ENCODE assay signal across 8 cellular contexts in genomic region chr12:118103601-118104382, GRCh38. TPM values are rescaled to one million over a fixed set of nuclear protein-coding genes. Genes with fewer than 3 reads are reported as not detected.
DNase-seq lines count a peak whose midpoint lies in the region; ATAC-seq and TF ChIP-seq lines count a peak whose summit lies in the region.

A gene with protein sequence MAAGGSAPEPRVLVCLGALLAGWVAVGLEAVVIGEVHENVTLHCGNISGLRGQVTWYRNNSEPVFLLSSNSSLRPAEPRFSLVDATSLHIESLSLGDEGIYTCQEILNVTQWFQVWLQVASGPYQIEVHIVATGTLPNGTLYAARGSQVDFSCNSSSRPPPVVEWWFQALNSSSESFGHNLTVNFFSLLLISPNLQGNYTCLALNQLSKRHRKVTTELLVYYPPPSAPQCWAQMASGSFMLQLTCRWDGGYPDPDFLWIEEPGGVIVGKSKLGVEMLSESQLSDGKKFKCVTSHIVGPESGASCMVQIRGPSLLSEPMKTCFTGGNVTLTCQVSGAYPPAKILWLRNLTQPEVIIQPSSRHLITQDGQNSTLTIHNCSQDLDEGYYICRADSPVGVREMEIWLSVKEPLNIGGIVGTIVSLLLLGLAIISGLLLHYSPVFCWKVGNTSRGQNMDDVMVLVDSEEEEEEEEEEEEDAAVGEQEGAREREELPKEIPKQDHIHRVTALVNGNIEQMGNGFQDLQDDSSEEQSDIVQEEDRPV (minus strand): TSS chr12:118104011. CDS start chr12:118103671, 340 bp downstream.

- TF ChIP-seq POLR2A in vagina (IDR thresholded peaks at IDR 0.05) = peak in 1 of 2 donors; percentile 36

- H3F3A ChIP-seq in neural cell (ENCODE audit: insufficient read depth, low read length, poor library complexity, severe bottlenecking) = no peaks in the 10 kb centered on the region

- no peak within 1 kb of the TSS for H3K27ac ChIP-seq in neural cell (ENCODE audit: low read length)
- H3K27ac ChIP-seq in vagina = peak within 1 kb of the TSS; percentile 85

- intact Hi-C loops in vagina (cut with DNase I) = no loop called here

- H2AFZ ChIP-seq in neural cell (ENCODE audit: low read depth, low read length) = no peak within 1 kb of the TSS

- H3K36me3 Mint-ChIP-seq in activated naive CD8-positive, alpha-beta T cell treated with anti-CD3 and anti-CD28 coated beads for 36 hours = no peaks in the 10 kb centered on the region

- TF ChIP-seq CTCF in neural cell (IDR thresholded peaks at IDR 0.05; ENCODE audit: poor library complexity, severe bottlenecking) (no peak), vagina (IDR thresholded peaks at IDR 0.05) (no peak)

- H3K4me1 ChIP-seq in vagina = peaks cover 19% of the 10 kb centered on the region

- H3K9me2 ChIP-seq in neural cell (ENCODE audit: insufficient read depth, low read length) = no peaks in the 10 kb centered on the region

- no peak for TF ChIP-seq EP300 in neural cell (conservative IDR thresholded peaks at IDR 0.05; ENCODE audit: poor library complexity, severe bottlenecking)

- H3K9ac ChIP-seq in neural cell (ENCODE audit: low read length) = peak within 1 kb of the TSS; percentile 60

- H3K27me3 ChIP-seq in neural cell (ENCODE audit: insufficient read depth, low read depth, low read length) (peaks cover 18% of the 10 kb centered on the region), vagina (no peaks in the 10 kb centered on the region)

- H3K27me3 Mint-ChIP-seq in activated naive CD8-positive, alpha-beta T cell treated with anti-CD3 and anti-CD28 coated beads for 36 hours = peaks cover 27% of the 10 kb centered on the region

- H3K4me3 Mint-ChIP-seq in activated naive CD8-positive, alpha-beta T cell treated with anti-CD3 and anti-CD28 coated beads for 36 hours = peak within 1 kb of the TSS; percentile 82

- no peak within 1 kb of the TSS for H3K27ac Mint-ChIP-seq in activated naive CD8-positive, alpha-beta T cell treated with anti-CD3 and anti-CD28 coated beads for 36 hours

- DNase-seq in DMS53 treated with DMSO at 0.1 percent for 48 hours (lab: John Stamatoyannopoulos, UW; ENCODE audit: unreplicated experiment) (peak; percentile 87), NOMO-1 treated with DMSO at 0.1 percent for 48 hours (lab: John Stamatoyannopoulos, UW; ENCODE audit: unreplicated experiment) (peak; percentile 18), globus pallidus (ENCODE audit: low spot score) (peak; percentile 53), vagina (ENCODE audit: extremely low spot score in 2 of 2) (no peak), COR-L47 (lab: John Stamatoyannopoulos, UW) (no peak)
- DNase-seq in activated naive CD8-positive, alpha-beta T cell treated with anti-CD3 and anti-CD28 coated beads for 36 hours = peak; percentile 26

- ATAC-seq in HG03354 (IDR thresholded peaks at IDR 0.05; ENCODE audit: poor library complexity, severe bottlenecking, unreplicated experiment) = peak; percentile 48

- TF ChIP-seq RAD21 in neural cell (conservative IDR thresholded peaks at IDR 0.05) = no peak

- peak within 1 kb of the TSS; percentile 88 for H3K4me2 ChIP-seq in neural cell (ENCODE audit: low read length)

- H3K36me3 ChIP-seq in neural cell (ENCODE audit: insufficient read depth, low read length) = no peaks in the 10 kb centered on the region
- H3K36me3 ChIP-seq in vagina = no peaks in the 10 kb centered on the region

- peaks cover 6% of the 10 kb centered on the region for H3K4me1 Mint-ChIP-seq in activated naive CD8-positive, alpha-beta T cell treated with anti-CD3 and anti-CD28 coated beads for 36 hours

- H3K9me3 Mint-ChIP-seq in activated naive CD8-positive, alpha-beta T cell treated with anti-CD3 and anti-CD28 coated beads for 36 hours = no peaks in the 10 kb centered on the region

- peak within 1 kb of the TSS; percentile 89 for H3K4me3 ChIP-seq in neural cell (ENCODE audit: low read length)
- H3K4me3 ChIP-seq in vagina = peak within 1 kb of the TSS; percentile 60 to 97

- no peaks in the 10 kb centered on the region for H3K79me2 ChIP-seq in neural cell (replicated peaks; ENCODE audit: insufficient read depth, low read length)

- H3K9me3 ChIP-seq in neural cell (ENCODE audit: low read length) (no peaks in the 10 kb centered on the region), vagina (no peaks in the 10 kb centered on the region)

- H4K20me1 ChIP-seq in neural cell (ENCODE audit: insufficient read depth) = no peaks in the 10 kb centered on the region

TF ChIP-seq in neural cell, 6 proteins besides CTCF, POLR2A, EP300 and RAD21:
- no peak for TF ChIP-seq EZH2 (IDR thresholded peaks at IDR 0.05; ENCODE audit: borderline replicate concordance, insufficient read depth, low read length, poor library complexity, severe bottlenecking)
- TF ChIP-seq POLR2AphosphoS5 (IDR thresholded peaks at IDR 0.05) = peak; percentile 5
- no peak for TF ChIP-seq TAF1 (IDR thresholded peaks at IDR 0.05; ENCODE audit: low read depth)

RNA-seq across cellular contexts. Expression of the gene that starts here (rescaled TPM):
- 1 to 10 TPM; 5.9 TPM for total RNA-seq in activated naive CD8-positive, alpha-beta T cell treated with anti-CD3 and anti-CD28 coated beads for 36 hours
- 2.0 and 4.4 TPM in 2 replicates for polyA plus RNA-seq in neural cell
- 6.6 and 7.5 TPM in 2 replicates for polyA minus RNA-seq in neural cell
- total RNA-seq in vagina = 31.2 TPM

Comparison
In these comparisons a context has a peak if more than half of its experiments do, and no peak if none do; other contexts are left out.
1. DNase-seq: peak in DMS53 treated with DMSO at 0.1 percent for 48 hours (single experiment), NOMO-1 treated with DMSO at 0.1 percent for 48 hours (single experiment), activated naive CD8-positive, alpha-beta T cell treated with anti-CD3 and anti-CD28 coated beads for 36 hours (single experiment) and globus pallidus (single experiment); none in vagina (0 of 2) and COR-L47 (single experiment).